ENCODE assay signal across 1 cellular context in genomic region chr17:37650419-37651003, GRCh38.
TF ChIP-seq lines count a peak whose summit lies in the region.

No MANE protein-coding gene starts in this region.

TF ChIP-seq in HepG2, 621 proteins besides CTCF, POLR2A, EP300 and RAD21 (continued from another document and continues in another):
- TF ChIP-seq USF2 (IDR thresholded peaks at IDR 0.05; ENCODE audit: low read depth, low read length) (no peak), USF2 (CRISPR knock-in tag; IDR thresholded peaks at IDR 0.05; ENCODE audit: borderline replicate concordance) (no peak), RARA (CRISPR knock-in tag; IDR thresholded peaks at IDR 0.05) (0 out of 2 replicates have a peak, but pooled peaks have one; percentile 9), ARNT (IDR thresholded peaks at IDR 0.05) (no peak), ZNF275 (CRISPR knock-in tag; IDR thresholded peaks at IDR 0.05; ENCODE audit: borderline replicate concordance) (no peak), HMGXB3 (CRISPR knock-in tag; IDR thresholded peaks at IDR 0.05; ENCODE audit: borderline replicate concordance) (no peak), RXRB (CRISPR knock-in tag; IDR thresholded peaks at IDR 0.05; ENCODE audit: borderline replicate concordance) (peak; percentile 25; the same call in 1 of the 2 replicates), ZNF644 (CRISPR knock-in tag; IDR thresholded peaks at IDR 0.05; ENCODE audit: low read depth) (peak; percentile 41; the same call in 1 of the 2 replicates), FOXA1 (IDR thresholded peaks at IDR 0.05) (no peak), FOXA1 (CRISPR knock-in tag; IDR thresholded peaks at IDR 0.05) (peak; percentile 72; the same call in 1 of the 2 replicates), CCAR2 (optimal IDR thresholded peaks at IDR 0.05; ENCODE audit: low read depth, low read length) (no peak), NR2F6 (IDR thresholded peaks at IDR 0.05) (peak; percentile 23; the same call in 1 of the 2 replicates), NR2F6 (CRISPR knock-in tag; IDR thresholded peaks at IDR 0.05) (0 out of 2 replicates have a peak, but pooled peaks have one; percentile 29), SMYD3 (CRISPR knock-in tag; IDR thresholded peaks at IDR 0.05) (no peak), REPIN1 (CRISPR knock-in tag; IDR thresholded peaks at IDR 0.05; ENCODE audit: borderline replicate concordance, low read depth) (no peak), ZNF629 (CRISPR knock-in tag; conservative IDR thresholded peaks at IDR 0.05) (0 out of 2 replicates have a peak, but pooled peaks have one; percentile 6), FOSL2 (CRISPR knock-in tag; IDR thresholded peaks at IDR 0.05) (0 out of 2 replicates have a peak, but pooled peaks have one; percentile 8), RFX3 (CRISPR knock-in tag; IDR thresholded peaks at IDR 0.05) (no peak), TMF1 (CRISPR knock-in tag; IDR thresholded peaks at IDR 0.05; ENCODE audit: low read depth) (no peak), CENPT (CRISPR knock-in tag; IDR thresholded peaks at IDR 0.05; ENCODE audit: low read depth) (no peak), KLF6 (CRISPR knock-in tag; IDR thresholded peaks at IDR 0.05) (no peak), MED1 (CRISPR knock-in tag; IDR thresholded peaks at IDR 0.05) (peak; percentile 33; the same call in 1 of the 2 replicates), HNF4A (CRISPR knock-in tag; IDR thresholded peaks at IDR 0.05) (peak; percentile 36), FOXA3 (CRISPR knock-in tag; IDR thresholded peaks at IDR 0.05) (peak; percentile 56), SAP130 (CRISPR knock-in tag; IDR thresholded peaks at IDR 0.05; ENCODE audit: low read depth) (0 out of 2 replicates have a peak, but pooled peaks have one; percentile 14), ZNF33B (CRISPR knock-in tag; IDR thresholded peaks at IDR 0.05) (no peak), MBNL3 (CRISPR knock-in tag; conservative IDR thresholded peaks at IDR 0.05) (no peak), GATAD2A (CRISPR knock-in tag; IDR thresholded peaks at IDR 0.05) (peak; percentile 29; the same call in 1 of the 2 replicates), TFE3 (CRISPR knock-in tag; IDR thresholded peaks at IDR 0.05) (no peak), KLF9 (CRISPR knock-in tag; IDR thresholded peaks at IDR 0.05; ENCODE audit: low read depth) (no peak), ZSCAN20 (CRISPR knock-in tag; IDR thresholded peaks at IDR 0.05; ENCODE audit: borderline replicate concordance) (no peak), ZNF317 (CRISPR knock-in tag; IDR thresholded peaks at IDR 0.05) (no peak), SP4 (CRISPR knock-in tag; IDR thresholded peaks at IDR 0.05) (no peak), ARID5B (CRISPR knock-in tag; IDR thresholded peaks at IDR 0.05) (0 out of 2 replicates have a peak, but pooled peaks have one; percentile 11), THAP11 (CRISPR knock-in tag; IDR thresholded peaks at IDR 0.05) (0 out of 2 replicates have a peak, but pooled peaks have one; percentile 15), ZSCAN29 (CRISPR knock-in tag; conservative IDR thresholded peaks at IDR 0.05) (no peak), FOXK2 (IDR thresholded peaks at IDR 0.05) (no peak), ZBTB20 (CRISPR knock-in tag; IDR thresholded peaks at IDR 0.05; ENCODE audit: borderline replicate concordance, low read depth) (no peak)
- TF ChIP-seq, protein P1, sequence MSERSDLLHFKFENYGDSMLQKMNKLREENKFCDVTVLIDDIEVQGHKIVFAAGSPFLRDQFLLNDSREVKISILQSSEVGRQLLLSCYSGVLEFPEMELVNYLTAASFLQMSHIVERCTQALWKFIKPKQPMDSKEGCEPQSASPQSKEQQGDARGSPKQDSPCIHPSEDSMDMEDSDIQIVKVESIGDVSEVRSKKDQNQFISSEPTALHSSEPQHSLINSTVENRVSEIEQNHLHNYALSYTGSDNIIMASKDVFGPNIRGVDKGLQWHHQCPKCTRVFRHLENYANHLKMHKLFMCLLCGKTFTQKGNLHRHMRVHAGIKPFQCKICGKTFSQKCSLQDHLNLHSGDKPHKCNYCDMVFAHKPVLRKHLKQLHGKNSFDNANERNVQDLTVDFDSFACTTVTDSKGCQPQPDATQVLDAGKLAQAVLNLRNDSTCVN (CRISPR knock-in tag; IDR thresholded peaks at IDR 0.05; ENCODE audit: borderline replicate concordance) = no peak
- TF ChIP-seq, protein P2, sequence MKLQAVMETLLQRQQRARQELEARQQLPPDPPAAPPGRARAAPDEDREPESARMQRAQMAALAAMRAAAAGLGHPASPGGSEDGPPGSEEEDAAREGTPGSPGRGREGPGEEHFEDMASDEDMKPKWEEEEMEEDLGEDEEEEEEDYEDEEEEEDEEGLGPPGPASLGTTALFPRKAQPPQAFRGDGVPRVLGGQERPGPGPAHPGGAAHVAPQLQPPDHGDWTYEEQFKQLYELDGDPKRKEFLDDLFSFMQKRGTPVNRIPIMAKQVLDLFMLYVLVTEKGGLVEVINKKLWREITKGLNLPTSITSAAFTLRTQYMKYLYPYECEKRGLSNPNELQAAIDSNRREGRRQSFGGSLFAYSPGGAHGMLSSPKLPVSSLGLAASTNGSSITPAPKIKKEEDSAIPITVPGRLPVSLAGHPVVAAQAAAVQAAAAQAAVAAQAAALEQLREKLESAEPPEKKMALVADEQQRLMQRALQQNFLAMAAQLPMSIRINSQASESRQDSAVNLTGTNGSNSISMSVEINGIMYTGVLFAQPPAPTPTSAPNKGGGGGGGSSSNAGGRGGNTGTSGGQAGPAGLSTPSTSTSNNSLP (IDR thresholded peaks at IDR 0.05; ENCODE audit: low read depth, low read length) = peak; percentile 53; the same call in 1 of the 2 replicates
- TF ChIP-seq, protein P3, sequence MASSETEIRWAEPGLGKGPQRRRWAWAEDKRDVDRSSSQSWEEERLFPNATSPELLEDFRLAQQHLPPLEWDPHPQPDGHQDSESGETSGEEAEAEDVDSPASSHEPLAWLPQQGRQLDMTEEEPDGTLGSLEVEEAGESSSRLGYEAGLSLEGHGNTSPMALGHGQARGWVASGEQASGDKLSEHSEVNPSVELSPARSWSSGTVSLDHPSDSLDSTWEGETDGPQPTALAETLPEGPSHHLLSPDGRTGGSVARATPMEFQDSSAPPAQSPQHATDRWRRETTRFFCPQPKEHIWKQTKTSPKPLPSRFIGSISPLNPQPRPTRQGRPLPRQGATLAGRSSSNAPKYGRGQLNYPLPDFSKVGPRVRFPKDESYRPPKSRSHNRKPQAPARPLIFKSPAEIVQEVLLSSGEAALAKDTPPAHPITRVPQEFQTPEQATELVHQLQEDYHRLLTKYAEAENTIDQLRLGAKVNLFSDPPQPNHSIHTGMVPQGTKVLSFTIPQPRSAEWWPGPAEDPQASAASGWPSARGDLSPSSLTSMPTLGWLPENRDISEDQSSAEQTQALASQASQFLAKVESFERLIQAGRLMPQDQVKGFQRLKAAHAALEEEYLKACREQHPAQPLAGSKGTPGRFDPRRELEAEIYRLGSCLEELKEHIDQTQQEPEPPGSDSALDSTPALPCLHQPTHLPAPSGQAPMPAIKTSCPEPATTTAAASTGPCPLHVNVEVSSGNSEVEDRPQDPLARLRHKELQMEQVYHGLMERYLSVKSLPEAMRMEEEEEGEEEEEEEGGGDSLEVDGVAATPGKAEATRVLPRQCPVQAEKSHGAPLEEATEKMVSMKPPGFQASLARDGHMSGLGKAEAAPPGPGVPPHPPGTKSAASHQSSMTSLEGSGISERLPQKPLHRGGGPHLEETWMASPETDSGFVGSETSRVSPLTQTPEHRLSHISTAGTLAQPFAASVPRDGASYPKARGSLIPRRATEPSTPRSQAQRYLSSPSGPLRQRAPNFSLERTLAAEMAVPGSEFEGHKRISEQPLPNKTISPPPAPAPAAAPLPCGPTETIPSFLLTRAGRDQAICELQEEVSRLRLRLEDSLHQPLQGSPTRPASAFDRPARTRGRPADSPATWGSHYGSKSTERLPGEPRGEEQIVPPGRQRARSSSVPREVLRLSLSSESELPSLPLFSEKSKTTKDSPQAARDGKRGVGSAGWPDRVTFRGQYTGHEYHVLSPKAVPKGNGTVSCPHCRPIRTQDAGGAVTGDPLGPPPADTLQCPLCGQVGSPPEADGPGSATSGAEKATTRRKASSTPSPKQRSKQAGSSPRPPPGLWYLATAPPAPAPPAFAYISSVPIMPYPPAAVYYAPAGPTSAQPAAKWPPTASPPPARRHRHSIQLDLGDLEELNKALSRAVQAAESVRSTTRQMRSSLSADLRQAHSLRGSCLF (CRISPR knock-in tag; IDR thresholded peaks at IDR 0.05; ENCODE audit: borderline replicate concordance) = no peak
